2 cellular contexts compared by ENCODE assay signal in genomic region chr2:191244350-191244749, GRCh38.
TF ChIP-seq lines count a peak whose summit lies in the region.

No MANE protein-coding gene starts in this region.

TF ChIP-seq in HCT116, 20 proteins besides CTCF, POLR2A, EP300 and RAD21:
- TF ChIP-seq FOSL1 (IDR thresholded peaks at IDR 0.05; ENCODE audit: low read depth) (no peak), ATF3 (IDR thresholded peaks at IDR 0.05) (no peak), MAX (IDR thresholded peaks at IDR 0.05) (no peak), EZH2 (IDR thresholded peaks at IDR 0.05) (no peak), SRF (IDR thresholded peaks at IDR 0.05; ENCODE audit: low read depth) (no peak), JUND (IDR thresholded peaks at IDR 0.05) (no peak), YY1 (IDR thresholded peaks at IDR 0.05; ENCODE audit: extremely low read depth, insufficient replicate concordance, low read depth, low read length) (no peak), SP1 (IDR thresholded peaks at IDR 0.05; ENCODE audit: low read depth) (no peak), ZNF274 (IDR thresholded peaks at IDR 0.05; ENCODE audit: low read depth, low read length) (no peak), EZH2phosphoT487 (IDR thresholded peaks at IDR 0.05; ENCODE audit: borderline replicate concordance) (no peak), SIN3A (IDR thresholded peaks at IDR 0.05; ENCODE audit: low read depth) (no peak), ZFX (IDR thresholded peaks at IDR 0.05) (no peak), REST (IDR thresholded peaks at IDR 0.05; ENCODE audit: low read depth) (no peak), ZBTB33 (IDR thresholded peaks at IDR 0.05; ENCODE audit: extremely low read depth, insufficient replicate concordance, low read length) (no peak), CEBPB (IDR thresholded peaks at IDR 0.05; ENCODE audit: low read depth) (no peak), TCF7L2 (IDR thresholded peaks at IDR 0.05; ENCODE audit: borderline replicate concordance, extremely low read depth, insufficient read depth, insufficient read length) (no peak)

TF ChIP-seq in HEK293T, 16 proteins besides CTCF, POLR2A, EP300 and RAD21:
- TF ChIP-seq TARDBP (IDR thresholded peaks at IDR 0.05) (no peak), FOXM1 (IDR thresholded peaks at IDR 0.05; ENCODE audit: borderline replicate concordance) (no peak), ARNT (IDR thresholded peaks at IDR 0.05) (no peak)
